In genomic region chr10:72297968-72298773, GRCh38 we compare ENCODE assay signal across 8 cellular contexts. TPM values are rescaled to one million over a fixed set of nuclear protein-coding genes. Genes with fewer than 3 reads are reported as not detected.
DNase-seq lines count a peak whose midpoint lies in the region; TF ChIP-seq lines count a peak whose summit lies in the region.

No MANE protein-coding gene starts in this region.

- CTCF ChIA-PET in activated naive CD4-positive, alpha-beta T cell treated with anti-CD3 and anti-CD28 coated beads, Interleukin-2, amount 10 ng/mL, durations not matched to agents 7 days and 5 days (lab: Charles Lee) = interaction anchor here (0.5 to 2.3 kb wide), 8 partner anchors 18 to 51 kb away, joined by 3 to 6 read pairs (median 4); no protein-coding TSS in a partner anchor

- H3K36me3 Mint-ChIP-seq in activated naive CD4-positive, alpha-beta T cell treated with anti-CD3 and anti-CD28 coated beads, Interleukin-2, amount 10 ng/mL, durations not matched to agents 7 days and 5 days = peaks cover 7% of the 10 kb centered on the region

- H3K9me3 ChIP-seq in testis = no peaks in the 10 kb centered on the region

- no peak for TF ChIP-seq CTCF in testis (IDR thresholded peaks at IDR 0.05)

- H3K4me1 ChIP-seq in testis = peaks cover 16% of the 10 kb centered on the region

- peak; percentile 99 for DNase-seq in ELR (ENCODE audit: low read depth)
- DNase-seq in H4 (ENCODE audit: low spot score) = peak; percentile 97
- DNase-seq in LoVo (ENCODE audit: low spot score) = peak; percentile 95
- peak; percentile 84 for DNase-seq in SIG-M5 (lab: John Stamatoyannopoulos, UW)
- DNase-seq in activated naive CD4-positive, alpha-beta T cell treated with anti-CD3 and anti-CD28 coated beads, Interleukin-2, amount 10 ng/mL, durations not matched to agents 7 days and 5 days = peak; percentile 95
- DNase-seq in globus pallidus (ENCODE audit: low spot score) = peak; percentile 98
- DNase-seq in occipital lobe (lab: John Stamatoyannopoulos, UW) = peak; percentile 96
- peak; percentile 99 for DNase-seq in testis

- no peaks in the 10 kb centered on the region for H3K27me3 ChIP-seq in testis

- peak overlapping the region; percentile 98 for H3K27ac Mint-ChIP-seq in activated naive CD4-positive, alpha-beta T cell treated with anti-CD3 and anti-CD28 coated beads, Interleukin-2, amount 10 ng/mL, durations not matched to agents 7 days and 5 days

- peak overlapping the region; percentile 49 to 71 for H3K4me3 ChIP-seq in testis

- peak overlapping the region; percentile 83 to 87 for H3K27ac ChIP-seq in testis

- no peaks in the 10 kb centered on the region for H3K9me3 Mint-ChIP-seq in activated naive CD4-positive, alpha-beta T cell treated with anti-CD3 and anti-CD28 coated beads, Interleukin-2, amount 10 ng/mL, durations not matched to agents 7 days and 5 days

- intact Hi-C loops in testis (cut with DNase I; ENCODE audit: low total_unique reads) = no loop called here

- peak; percentile 64 for TF ChIP-seq POLR2A in testis (IDR thresholded peaks at IDR 0.05)

- no peaks in the 10 kb centered on the region for H3K27me3 Mint-ChIP-seq in activated naive CD4-positive, alpha-beta T cell treated with anti-CD3 and anti-CD28 coated beads, Interleukin-2, amount 10 ng/mL, durations not matched to agents 7 days and 5 days

- peak overlapping the region; percentile 83 for H3K4me3 Mint-ChIP-seq in activated naive CD4-positive, alpha-beta T cell treated with anti-CD3 and anti-CD28 coated beads, Interleukin-2, amount 10 ng/mL, durations not matched to agents 7 days and 5 days

- 7 to 15% methylated on average over 21 to 44 of the region's 44 CpGs for WGBS in testis, 2 donors

- H3K4me1 Mint-ChIP-seq in activated naive CD4-positive, alpha-beta T cell treated with anti-CD3 and anti-CD28 coated beads, Interleukin-2, amount 10 ng/mL, durations not matched to agents 7 days and 5 days = peaks cover 74% of the 10 kb centered on the region

- H3K36me3 ChIP-seq in testis (ENCODE audit: low read depth, missing control alignments) = no peaks in the 10 kb centered on the region

RNA-seq across cellular contexts. Expression of gene DDIT4, which starts 24.4 kb away (rescaled TPM):
- 227 and 278 TPM in 2 replicates for total RNA-seq in H4 (2014; rRNA removed; shearing (Covaris generic))
- total RNA-seq in occipital lobe (30.6 TPM), testis (10 to 100 TPM; 69.6 to 94.3 TPM)
- polyA plus RNA-seq in testis (ENCODE audit: insufficient read depth, low read depth, low replicate concordance) = 46.6 TPM

RNA-seq across cellular contexts. Expression of gene DNAJB12, which starts 56.5 kb away (rescaled TPM):
- total RNA-seq in H4 (2014; rRNA removed; shearing (Covaris generic)) = 18.1 and 22.1 TPM in 2 replicates
- 12.2 TPM for total RNA-seq in occipital lobe
- total RNA-seq in testis = 10 to 100 TPM; 50.3 to 57.6 TPM
- polyA plus RNA-seq in testis (ENCODE audit: insufficient read depth, low read depth, low replicate concordance) = 52.4 TPM

Comparison
In these comparisons a context has a peak if more than half of its experiments do, and no peak if none do; other contexts are left out.
1. Peak in every context shown above with its lines: DNase-seq, H3K4me3 ChIP-seq and H3K27ac ChIP-seq.